In the genomic region with DNA sequence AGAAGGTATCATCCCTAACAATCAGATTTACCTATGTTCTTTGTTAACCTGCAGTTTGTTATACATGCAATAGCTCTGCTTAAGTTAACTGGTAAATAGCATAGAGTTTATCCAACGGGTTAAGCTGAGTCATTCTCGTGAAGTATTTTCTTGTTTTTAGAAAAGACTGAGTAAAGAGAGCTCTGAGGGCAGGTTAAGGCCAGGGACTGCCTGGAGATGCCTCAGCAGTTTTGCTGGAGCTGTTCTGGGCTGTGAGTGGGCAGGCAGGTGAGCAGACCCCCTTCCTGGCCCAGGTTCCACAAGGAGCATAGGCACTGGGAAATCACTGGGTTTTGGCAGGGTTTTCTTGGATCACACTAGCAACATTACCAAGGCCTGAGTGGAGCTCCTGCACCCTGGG, we compare ENCODE assay signal across 12 cellular contexts. TPM values are rescaled to one million over a fixed set of nuclear protein-coding genes. Genes with fewer than 3 reads are reported as not detected.
DNase-seq lines count a peak whose midpoint lies in the region; TF ChIP-seq lines count a peak whose summit lies in the region.
"Had no signal": no experiment of that assay in that cellular context is flagged by ENCODE, and none has a peak within 500 bp of the region (broad histone marks: within the 10 kb centered on the region; RNA-seq: fewer than 3 reads in every experiment).

No MANE protein-coding gene starts in this region.

- no peak for TF ChIP-seq CTCF in chondrocyte (IDR thresholded peaks at IDR 0.05)
- TF ChIP-seq CTCF in uterus (IDR thresholded peaks at IDR 0.05): no peak

- H3K27ac ChIP-seq in mesenchymal stem cell (ENCODE audit: low read length, poor library complexity, severe bottlenecking) (peak overlapping the region; percentile 98), uterus (peak overlapping the region; percentile 75 to 86)

- H3K4me1 ChIP-seq in mesenchymal stem cell (ENCODE audit: control insufficient read depth, insufficient read depth, low read depth, low read length) (peaks cover 28% of the 10 kb centered on the region), uterus (peaks cover 6 to 7% of the 10 kb centered on the region in 2 donors)

- H4K91ac ChIP-seq in mesenchymal stem cell (ENCODE audit: low read length): peak overlapping the region; percentile 97

- H3K9ac ChIP-seq in mesenchymal stem cell (ENCODE audit: low read length): peak overlapping the region; percentile 76

- peak overlapping the region; percentile 73 to 82 for H2BK12ac ChIP-seq in mesenchymal stem cell (ENCODE audit: low read length in 2 of 2)

- H3K36me3 ChIP-seq in MG63 (no peaks in the 10 kb centered on the region), mesenchymal stem cell (ENCODE audit: control insufficient read depth in 1 of 2, insufficient read depth in 2 of 2, low read depth in 1 of 2, low read length in 2 of 2) (no peaks in the 10 kb centered on the region), uterus (no peaks in the 10 kb centered on the region)

- H2AFZ ChIP-seq in mesenchymal stem cell (ENCODE audit: low read depth, low read length): no peak overlapping the region

- no peaks in the 10 kb centered on the region for H3K9me3 ChIP-seq in MG63
- H3K9me3 ChIP-seq in mesenchymal stem cell (ENCODE audit: control insufficient read depth, low read length): no peaks in the 10 kb centered on the region
- H3K9me3 ChIP-seq in uterus: no peaks in the 10 kb centered on the region

- H3K27me3 Mint-ChIP-seq in chondrocyte (ENCODE audit: low read depth): no peaks in the 10 kb centered on the region

- no peaks in the 10 kb centered on the region for H3K36me3 Mint-ChIP-seq in chondrocyte (ENCODE audit: low read depth)

- H3K79me1 ChIP-seq in mesenchymal stem cell (replicated peaks; ENCODE audit: low read length, poor library complexity, severe bottlenecking): peaks cover 2% of the 10 kb centered on the region

- H3K4me1 Mint-ChIP-seq in chondrocyte (ENCODE audit: low read depth): peaks cover 70% of the 10 kb centered on the region

- no peak overlapping the region for H3K4me3 Mint-ChIP-seq in chondrocyte (ENCODE audit: unreplicated experiment)

- peak overlapping the region; percentile 62 to 76 for H3K4ac ChIP-seq in mesenchymal stem cell (ENCODE audit: low read depth in 1 of 2, low read length in 2 of 2)

- H2BK5ac ChIP-seq in mesenchymal stem cell (ENCODE audit: low read depth, low read length, poor library complexity, severe bottlenecking): peak overlapping the region; percentile 91

- peak overlapping the region; percentile 96 for H3K27ac Mint-ChIP-seq in chondrocyte (ENCODE audit: unreplicated experiment)

- H3K4me3 ChIP-seq in MG63 (no peak overlapping the region), mesenchymal stem cell (ENCODE audit: insufficient read depth in 1 of 2, low read depth in 1 of 2, low read length in 2 of 2) (peak overlapping the region in 1 of 2 experiments; percentile 51), uterus (no peak overlapping the region)

- 26% methylated on average over 2 of the region's 2 CpGs for WGBS in mesenchymal stem cell

- peak; percentile 10 for DNase-seq in MG63
- DNase-seq in chondrocyte (ENCODE audit: low spot score): no peak
- peak; percentile 68 for DNase-seq in mesenchymal stem cell
- DNase-seq in uterus: no peak
- no peak for DNase-seq in iPS-NIHi7 (ENCODE audit: extremely low spot score)
- DNase-seq in inferior parietal cortex (ENCODE audit: extremely low spot score): no peak
- no peak for DNase-seq in erythroblast (lab: John Stamatoyannopoulos, UW)
- DNase-seq: anterior cingulate cortex; Calu3; NCI-H2029 treated with DMSO at 0.1 percent for 48 hours; stimulated activated CD4-positive, alpha-beta T cell treated with anti-CD3 and anti-CD28 coated beads, Interleukin-4, amount 100 ng/mL, for 4 hours; SW 1271 had no signal

- H2AK5ac ChIP-seq in mesenchymal stem cell (ENCODE audit: low read length, severe bottlenecking): peak overlapping the region; percentile 93

- no peaks in the 10 kb centered on the region for H3K27me3 ChIP-seq in MG63
- no peaks in the 10 kb centered on the region for H3K27me3 ChIP-seq in mesenchymal stem cell (ENCODE audit: control insufficient read depth in 1 of 2, insufficient read depth in 1 of 2, low read length in 2 of 2)
- H3K27me3 ChIP-seq in uterus: no peaks in the 10 kb centered on the region

- no peak overlapping the region for H3K4me2 ChIP-seq in mesenchymal stem cell (ENCODE audit: low read length, poor library complexity, severe bottlenecking)

- TF ChIP-seq POLR2A in uterus (IDR thresholded peaks at IDR 0.05): no peak
- TF ChIP-seq POLR2A in erythroblast (IDR thresholded peaks at IDR 0.05; ENCODE audit: low read length): no peak

- H2BK15ac ChIP-seq in mesenchymal stem cell (ENCODE audit: low read depth, poor library complexity, severe bottlenecking): peak overlapping the region; percentile 85

- no peaks in the 10 kb centered on the region for H3K9me3 Mint-ChIP-seq in chondrocyte (ENCODE audit: low read depth)

- H4K8ac ChIP-seq in mesenchymal stem cell (ENCODE audit: low read length): peak overlapping the region; percentile 79

- H3K18ac ChIP-seq in mesenchymal stem cell (ENCODE audit: low read depth in 1 of 2, low read length in 2 of 2): peak overlapping the region; percentile 81 to 95

- H3K14ac ChIP-seq in mesenchymal stem cell (ENCODE audit: low read length in 2 of 2): peak overlapping the region in 1 of 2 experiments; percentile 68

- intact Hi-C loops in uterus (cut with DNase I; ENCODE audit: low total_unique reads): no loop called here

- no peak overlapping the region for H3K23ac ChIP-seq in mesenchymal stem cell (ENCODE audit: low read length in 2 of 2)

- H2BK120ac ChIP-seq in mesenchymal stem cell (ENCODE audit: low read depth, low read length): peak overlapping the region; percentile 87

RNA-seq across cellular contexts. Expression of gene IRAG1, which starts 27.0 kb away (rescaled TPM):
- not detected in 2 replicates for total RNA-seq in MG63 (2014; rRNA removed; shearing (Covaris generic); ENCODE audit: low replicate concordance)
- total RNA-seq in chondrocyte (19.2 to 51.0 TPM (median 50.6 TPM) in 3 replicates), uterus (100 to 1,000 TPM in 2 of 4 donors, 10 to 100 TPM in 2; 21.2 to 240 (median 107) TPM)
- 21.1 TPM for polyA plus RNA-seq in mesenchymal stem cell (2013, experiment 1 of 2)
- 20.4 TPM for polyA plus RNA-seq in mesenchymal stem cell (2013, experiment 2 of 2)
- total RNA-seq: Calu3 had no signal

Comparison
In these comparisons a context has a peak if more than half of its experiments do, and no peak if none do; other contexts are left out.
1. DNase-seq: peak in MG63 (single experiment) and mesenchymal stem cell (single experiment); none in chondrocyte (single experiment), uterus (0 of 2), iPS-NIHi7 (single experiment), inferior parietal cortex (single experiment) and erythroblast (0 of 2).
2. RNA of gene IRAG1, which starts 27.0 kb away (total RNA-seq): 21.2 to 240 TPM in uterus and 19.2 to 51.0 TPM in chondrocyte; not detected in MG63; every median in the first group is over 10 times any median in the second.